In genomic region chr10:49369216-49370162, GRCh38 we compare ENCODE assay signal across 25 cellular contexts. TPM values are rescaled to one million over a fixed set of nuclear protein-coding genes. Genes with fewer than 3 reads are reported as not detected.
DNase-seq lines count a peak whose midpoint lies in the region; ATAC-seq and TF ChIP-seq lines count a peak whose summit lies in the region.
"Had no signal": no experiment of that assay in that cellular context is flagged by ENCODE, and none has a peak within 500 bp of the region (broad histone marks: within the 10 kb centered on the region; RNA-seq: fewer than 3 reads in every experiment).

No MANE protein-coding gene starts in this region.

- no peak overlapping the region for H3K4me3 Mint-ChIP-seq in activated CD8-positive, alpha-beta memory T cell treated with anti-CD3 and anti-CD28 coated beads, Interleukin-2, amount 10 ng/mL, durations not matched to agents 7 days and 5 days
- H3K4me3 Mint-ChIP-seq: activated T-helper 1 cell treated with anti-CD3 and anti-CD28 coated beads, Interleukin-12 subunit alpha, Interleukin-12 subunit beta, Interleukin-2, Interleukin-4 antibody, amounts not matched to agents 30 ng/mL and 10 ng/mL and 1 ng/mL, durations not matched to agents 14 hours and 24 hours and 36 hours; brain; stimulated activated naive CD8-positive, alpha-beta T cell treated with anti-CD3 and anti-CD28 coated beads, Interleukin-15, amount 100 ng/mL, for 72 hours had no signal

- DNase-seq in activated CD8-positive, alpha-beta memory T cell treated with anti-CD3 and anti-CD28 coated beads, Interleukin-2, amount 10 ng/mL, durations not matched to agents 7 days and 5 days = peak; percentile 29
- no peak for DNase-seq in activated CD8-positive, alpha-beta memory T cell treated with anti-CD3 and anti-CD28 coated beads, Interleukin-2, amount 50 U/mL, for 48 hours
- peak; percentile 8 for DNase-seq in amniotic epithelial cell (ENCODE audit: low read depth)
- DNase-seq in islet precursor cell = peak; percentile 74
- DNase-seq in vagina (ENCODE audit: extremely low spot score in 2 of 2) = peak; percentile 34 to 58
- DNase-seq in kidney tubule cell (ENCODE audit: low spot score) = no peak
- DNase-seq in medulla oblongata (ENCODE audit: extremely low spot score) = no peak
- DNase-seq in SIG-M5 treated with dmso at 0.1 percent for 504 hours (lab: John Stamatoyannopoulos, UW; ENCODE audit: unreplicated experiment) = no peak
- DNase-seq: HCEC 1CT; heart left ventricle; IMR-90; NCI-H1694; NCI-H82; Peyer's patch; stimulated activated CD4-positive, alpha-beta T cell treated with anti-CD3 and anti-CD28 coated beads, Interleukin-4, amount 100 ng/mL, for 4 hours; stimulated activated naive CD8-positive, alpha-beta T cell treated with anti-CD3 and anti-CD28 coated beads, Interleukin-15, amount 100 ng/mL, for 72 hours; trophoblast cell had no signal

- H3K27me3 ChIP-seq in vagina = no peaks in the 10 kb centered on the region
- H3K27me3 ChIP-seq: Peyer's patch had no signal

- H3K27me3 Mint-ChIP-seq in activated CD8-positive, alpha-beta memory T cell treated with anti-CD3 and anti-CD28 coated beads, Interleukin-2, amount 10 ng/mL, durations not matched to agents 7 days and 5 days = peaks cover 8% of the 10 kb centered on the region

- H3K9me3 ChIP-seq in vagina = no peaks in the 10 kb centered on the region
- H3K9me3 ChIP-seq: A549, heart left ventricle, Peyer's patch had no signal

- CTCF ChIA-PET in activated CD8-positive, alpha-beta memory T cell treated with anti-CD3 and anti-CD28 coated beads, Interleukin-2, amount 10 ng/mL, durations not matched to agents 7 days and 5 days (lab: Charles Lee) = no interaction called here

- TF ChIP-seq POLR2A in vagina (IDR thresholded peaks at IDR 0.05) = no peak

- H3K36me3 Mint-ChIP-seq in activated CD8-positive, alpha-beta memory T cell treated with anti-CD3 and anti-CD28 coated beads, Interleukin-2, amount 10 ng/mL, durations not matched to agents 7 days and 5 days = no peaks in the 10 kb centered on the region
- H3K36me3 Mint-ChIP-seq: activated naive CD4-positive, alpha-beta T cell treated with anti-CD3 and anti-CD28 coated beads, Interleukin-2, amount 50 U/mL, for 72 hours; brain had no signal

- no peak for TF ChIP-seq CTCF in vagina (IDR thresholded peaks at IDR 0.05)

- H3K9me3 Mint-ChIP-seq in activated CD8-positive, alpha-beta memory T cell treated with anti-CD3 and anti-CD28 coated beads, Interleukin-2, amount 10 ng/mL, durations not matched to agents 7 days and 5 days (ENCODE audit: low read depth) = no peaks in the 10 kb centered on the region
- H3K9me3 Mint-ChIP-seq: activated naive CD4-positive, alpha-beta T cell treated with anti-CD3 and anti-CD28 coated beads, Interleukin-2, amount 50 U/mL, for 72 hours; activated T-helper 1 cell treated with anti-CD3 and anti-CD28 coated beads, Interleukin-12 subunit alpha, Interleukin-12 subunit beta, Interleukin-2, Interleukin-4 antibody, amounts not matched to agents 30 ng/mL and 10 ng/mL and 1 ng/mL, durations not matched to agents 14 hours and 24 hours and 36 hours; brain; stimulated activated naive CD8-positive, alpha-beta T cell treated with anti-CD3 and anti-CD28 coated beads, Interleukin-15, amount 100 ng/mL, for 72 hours had no signal

- H3K4me1 Mint-ChIP-seq in activated CD8-positive, alpha-beta memory T cell treated with anti-CD3 and anti-CD28 coated beads, Interleukin-2, amount 10 ng/mL, durations not matched to agents 7 days and 5 days = no peaks in the 10 kb centered on the region
- H3K4me1 Mint-ChIP-seq: brain; stimulated activated naive CD8-positive, alpha-beta T cell treated with anti-CD3 and anti-CD28 coated beads, Interleukin-15, amount 100 ng/mL, for 72 hours had no signal

- ATAC-seq in activated CD8-positive, alpha-beta memory T cell treated with anti-CD3 and anti-CD28 coated beads, Interleukin-2, amount 10 ng/mL, durations not matched to agents 7 days and 5 days = no peak
- ATAC-seq: A549; activated naive CD4-positive, alpha-beta T cell treated with anti-CD3 and anti-CD28 coated beads, Interleukin-2, amount 50 U/mL, for 72 hours; heart left ventricle; SK-N-SH treated with all-trans-retinoic acid at 6 μM for 48 hours; stimulated activated naive CD8-positive, alpha-beta T cell treated with anti-CD3 and anti-CD28 coated beads, Interleukin-15, amount 100 ng/mL, for 72 hours had no signal

- no peak overlapping the region for H3K4me3 ChIP-seq in vagina
- H3K4me3 ChIP-seq: A549, heart left ventricle, Peyer's patch, smooth muscle cell had no signal

- no peaks in the 10 kb centered on the region for H3K4me1 ChIP-seq in vagina
- H3K4me1 ChIP-seq: A549, heart left ventricle, Peyer's patch had no signal

- H3K36me3 ChIP-seq in vagina = no peaks in the 10 kb centered on the region
- H3K36me3 ChIP-seq: heart left ventricle, Peyer's patch had no signal

- no peak overlapping the region for H3K27ac ChIP-seq in vagina
- H3K27ac ChIP-seq: A549, heart left ventricle, Peyer's patch had no signal

- H3K27ac Mint-ChIP-seq in activated CD8-positive, alpha-beta memory T cell treated with anti-CD3 and anti-CD28 coated beads, Interleukin-2, amount 10 ng/mL, durations not matched to agents 7 days and 5 days = no peak overlapping the region
- H3K27ac Mint-ChIP-seq: activated T-helper 1 cell treated with anti-CD3 and anti-CD28 coated beads, Interleukin-12 subunit alpha, Interleukin-12 subunit beta, Interleukin-2, Interleukin-4 antibody, amounts not matched to agents 30 ng/mL and 10 ng/mL and 1 ng/mL, durations not matched to agents 14 hours and 24 hours and 36 hours; brain had no signal

- intact Hi-C loops in vagina (cut with DNase I) = no loop called here

RNA-seq across cellular contexts. Expression of gene DRGX, which starts 26.4 kb away (rescaled TPM):
- not detected for total RNA-seq in activated CD8-positive, alpha-beta memory T cell treated with anti-CD3 and anti-CD28 coated beads, Interleukin-2, amount 10 ng/mL, durations not matched to agents 7 days and 5 days
- not detected for total RNA-seq in vagina
- total RNA-seq: activated naive CD4-positive, alpha-beta T cell treated with anti-CD3 and anti-CD28 coated beads, Interleukin-2, amount 50 U/mL, for 72 hours; activated T-helper 1 cell treated with anti-CD3 and anti-CD28 coated beads, Interleukin-12 subunit alpha, Interleukin-12 subunit beta, Interleukin-2, Interleukin-4 antibody, amounts not matched to agents 30 ng/mL and 10 ng/mL and 1 ng/mL, durations not matched to agents 14 hours and 24 hours and 36 hours; heart left ventricle; IMR-90; lower leg skin; M059J; Peyer's patch; smooth muscle cell had no signal

Comparison
In these comparisons a context has a peak if more than half of its experiments do, and no peak if none do; other contexts are left out.
1. DNase-seq: peak in activated CD8-positive, alpha-beta memory T cell treated with anti-CD3 and anti-CD28 coated beads, Interleukin-2, amount 10 ng/mL, durations not matched to agents 7 days and 5 days (single experiment), amniotic epithelial cell (single experiment), islet precursor cell (single experiment) and vagina (2 of 2); none in activated CD8-positive, alpha-beta memory T cell treated with anti-CD3 and anti-CD28 coated beads, Interleukin-2, amount 50 U/mL, for 48 hours (single experiment), kidney tubule cell (single experiment), medulla oblongata (single experiment) and SIG-M5 treated with dmso at 0.1 percent for 504 hours (single experiment).